In the genomic region with DNA sequence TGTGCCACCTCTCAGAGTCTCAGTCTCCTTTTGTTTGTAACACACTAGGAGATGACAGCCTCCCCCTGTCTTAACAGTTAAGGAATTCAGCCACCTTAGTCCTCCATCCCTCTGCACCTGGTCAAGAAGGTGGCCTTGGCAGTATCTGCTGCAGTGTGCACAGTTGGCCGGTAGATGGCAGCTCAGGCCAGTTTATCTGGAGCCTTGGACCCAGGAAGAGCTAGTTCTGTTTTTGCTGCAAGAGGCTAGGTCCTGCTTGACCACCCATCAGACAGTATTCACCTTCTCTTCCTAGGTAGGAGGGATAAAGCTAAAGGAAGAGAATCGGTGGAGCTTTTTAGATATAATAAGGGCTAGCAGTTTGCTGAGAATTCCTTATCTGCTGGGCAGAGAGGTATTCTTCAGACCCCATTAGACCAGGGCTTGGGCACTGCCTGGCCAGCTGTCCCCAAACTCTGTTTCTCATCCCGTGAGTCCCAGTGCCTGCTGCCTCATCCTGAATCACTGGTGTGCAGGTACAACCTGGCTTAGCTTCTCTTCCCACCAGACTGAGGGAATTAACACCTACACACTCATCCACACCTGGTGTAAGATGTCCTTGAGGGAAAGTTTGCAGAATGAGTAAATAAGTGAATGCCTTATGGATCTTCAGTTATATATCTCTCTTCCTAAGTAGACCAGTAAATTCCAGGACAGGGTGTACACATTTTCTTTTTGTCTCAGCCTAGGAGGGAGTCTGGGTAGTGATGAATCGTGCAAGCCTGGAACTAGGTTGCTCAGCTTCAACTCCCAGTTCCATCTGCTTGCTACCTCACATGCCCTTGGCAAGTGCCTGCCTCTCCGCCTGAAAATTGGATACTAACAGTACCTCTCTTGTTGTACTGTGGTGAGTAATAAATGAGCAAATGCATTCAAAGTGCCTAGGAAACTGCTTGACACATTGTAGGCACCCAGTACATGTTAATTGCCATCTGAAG, we compare ENCODE assay signal across 8 cellular contexts.
DNase-seq lines count a peak whose midpoint lies in the region; ATAC-seq and TF ChIP-seq lines count a peak whose summit lies in the region.

No MANE protein-coding gene starts in this region.

- TF ChIP-seq POLR2A in thyroid gland (IDR thresholded peaks at IDR 0.05) = no peak

- H3K27me3 Mint-ChIP-seq in activated T-cell treated with anti-CD3 and anti-CD28 coated beads, Interleukin-2, amount 50 U/mL, for 72 hours (ENCODE audit: low read depth) = no peaks in the 10 kb centered on the region

- H3K9me3 Mint-ChIP-seq in activated T-cell treated with anti-CD3 and anti-CD28 coated beads, Interleukin-2, amount 50 U/mL, for 72 hours = no peaks in the 10 kb centered on the region

- H3K4me3 Mint-ChIP-seq in activated T-cell treated with anti-CD3 and anti-CD28 coated beads, Interleukin-2, amount 50 U/mL, for 72 hours = peak overlapping the region in 1 of 2 donors; percentile 9

- H3K27ac ChIP-seq in Panc1 (ENCODE audit: low read length) (no peak overlapping the region), neutrophil (no peak overlapping the region), thyroid gland (no peak overlapping the region)

- H3K27ac Mint-ChIP-seq in activated T-cell treated with anti-CD3 and anti-CD28 coated beads, Interleukin-2, amount 50 U/mL, for 72 hours = no peak overlapping the region

- CTCF ChIA-PET in Panc1 (lab: Charles Lee) = interaction anchor here (0.6 to 1.7 kb wide), 9 partner anchors 70 to 455 kb away, joined by 3 to 18 read pairs (median 4); no protein-coding TSS in a partner anchor

- POLR2A ChIA-PET in Panc1 (lab: Charles Lee) = interaction anchor here (0.6 kb wide), 2 partner anchors 16 to 509 kb away, joined by 3 to 11 read pairs; no protein-coding TSS in a partner anchor

- peak; percentile 56 for DNase-seq in COR-L47 (lab: John Stamatoyannopoulos, UW)
- peak; percentile 84 for DNase-seq in GM20000 (ENCODE audit: low spot score)
- peak; percentile 60 for DNase-seq in HuH-7.5 (ENCODE audit: low spot score)
- peak; percentile 66 for DNase-seq in Panc1 (ENCODE audit: low read depth, low spot score)
- peak; percentile 63 to 74 for DNase-seq in activated T-cell treated with anti-CD3 and anti-CD28 coated beads, Interleukin-2, amount 50 U/mL, for 72 hours
- peak; percentile 81 for DNase-seq in fibroblast of the aortic adventitia (ENCODE audit: low read depth)
- DNase-seq in thyroid gland = peak; percentile 78 to 81

- in situ Hi-C loops in Panc1 (cut with HindIII; ENCODE audit: low pct_unique_long_range_greater_than_20kb, low sequenced_read_pairs) = no loop called here

- peaks cover 33% of the 10 kb centered on the region for H3K4me1 Mint-ChIP-seq in activated T-cell treated with anti-CD3 and anti-CD28 coated beads, Interleukin-2, amount 50 U/mL, for 72 hours (ENCODE audit: low read depth)

- WGBS in thyroid gland, 2 donors = 41 to 50% methylated on average over 5 of the region's 5 CpGs

- H3K4me1 ChIP-seq in Panc1 (ENCODE audit: control insufficient read depth, insufficient read depth, low read length) (0 out of 2 replicates have a peak, but pooled peaks cover 2% of the 10 kb centered on the region), neutrophil (ENCODE audit: control insufficient read depth in 1 of 2, insufficient read depth in 1 of 2, low read depth in 1 of 2, low read length in 1 of 2) (peaks cover 0 to 4% of the 10 kb centered on the region in 2 experiments), thyroid gland (no peaks in the 10 kb centered on the region)

- H3K9me3 ChIP-seq in Panc1 (ENCODE audit: control insufficient read depth, insufficient read depth, low read depth, low read length) = no peaks in the 10 kb centered on the region
- H3K9me3 ChIP-seq in neutrophil = no peaks in the 10 kb centered on the region
- H3K9me3 ChIP-seq in thyroid gland = no peaks in the 10 kb centered on the region

- H3K36me3 Mint-ChIP-seq in activated T-cell treated with anti-CD3 and anti-CD28 coated beads, Interleukin-2, amount 50 U/mL, for 72 hours (ENCODE audit: insufficient read depth in 2 of 2) = peaks cover 0 to 4% of the 10 kb centered on the region in 2 donors

- H3K4me3 ChIP-seq in Panc1 (ENCODE audit: low read depth in 2 of 2, low read length in 2 of 2) (no peak overlapping the region), fibroblast of the aortic adventitia (ENCODE audit: low read depth, low read length) (no peak overlapping the region), neutrophil (ENCODE audit: low read depth in 1 of 2, low read length in 1 of 2) (no peak overlapping the region), thyroid gland (replicated peaks in 1 of 3) (no peak overlapping the region)

- peak; percentile 94 for TF ChIP-seq CTCF in GM20000 (IDR thresholded peaks at IDR 0.05; ENCODE audit: extremely low read depth, missing control alignments)
- peak; percentile 96 for TF ChIP-seq CTCF in Panc1 (IDR thresholded peaks at IDR 0.05)
- peak; percentile 97 for TF ChIP-seq CTCF in fibroblast of the aortic adventitia (IDR thresholded peaks at IDR 0.05; ENCODE audit: insufficient read depth, low read length)
- peak; percentile 83 for TF ChIP-seq CTCF in neutrophil (IDR thresholded peaks at IDR 0.05)
- TF ChIP-seq CTCF in thyroid gland (IDR thresholded peaks at IDR 0.05) = peak; percentile 75 to 97 (median 94)

- peaks cover 11% of the 10 kb centered on the region; the same call in 1 of the 2 replicates for H3K27me3 ChIP-seq in Panc1 (ENCODE audit: control insufficient read depth, insufficient read depth, low read length)
- H3K27me3 ChIP-seq in neutrophil = peaks cover 5% of the 10 kb centered on the region
- H3K27me3 ChIP-seq in thyroid gland = no peaks in the 10 kb centered on the region

- H3K36me3 ChIP-seq in Panc1 (ENCODE audit: control insufficient read depth, insufficient read depth, low read length) (no peaks in the 10 kb centered on the region), neutrophil (no peaks in the 10 kb centered on the region), thyroid gland (no peaks in the 10 kb centered on the region)

- peak; percentile 87 for ATAC-seq in Panc1
- peak; percentile 54 to 55 for ATAC-seq in activated T-cell treated with anti-CD3 and anti-CD28 coated beads, Interleukin-2, amount 50 U/mL, for 72 hours (replicated peaks in 1 of 2)

- no TSS peak for BruUV-seq in Panc1 (replicated peaks; lab: Mats Ljungman, UMichigan)

- intact Hi-C loops in Panc1 (cut with micrococcal nuclease; ENCODE audit: unreplicated experiment) = loop anchor here (1.0 to 10.0 kb wide), 6 partner anchors 69 to 1509 kb away; no protein-coding TSS in a partner anchor
- intact Hi-C loops in thyroid gland (cut with DNase I) = loop anchor here (5.0 to 10.0 kb wide), 2 partner anchors 432 to 849 kb away; no protein-coding TSS in a partner anchor
